ENCODE assay signal across 1 cellular context in the genomic region with DNA sequence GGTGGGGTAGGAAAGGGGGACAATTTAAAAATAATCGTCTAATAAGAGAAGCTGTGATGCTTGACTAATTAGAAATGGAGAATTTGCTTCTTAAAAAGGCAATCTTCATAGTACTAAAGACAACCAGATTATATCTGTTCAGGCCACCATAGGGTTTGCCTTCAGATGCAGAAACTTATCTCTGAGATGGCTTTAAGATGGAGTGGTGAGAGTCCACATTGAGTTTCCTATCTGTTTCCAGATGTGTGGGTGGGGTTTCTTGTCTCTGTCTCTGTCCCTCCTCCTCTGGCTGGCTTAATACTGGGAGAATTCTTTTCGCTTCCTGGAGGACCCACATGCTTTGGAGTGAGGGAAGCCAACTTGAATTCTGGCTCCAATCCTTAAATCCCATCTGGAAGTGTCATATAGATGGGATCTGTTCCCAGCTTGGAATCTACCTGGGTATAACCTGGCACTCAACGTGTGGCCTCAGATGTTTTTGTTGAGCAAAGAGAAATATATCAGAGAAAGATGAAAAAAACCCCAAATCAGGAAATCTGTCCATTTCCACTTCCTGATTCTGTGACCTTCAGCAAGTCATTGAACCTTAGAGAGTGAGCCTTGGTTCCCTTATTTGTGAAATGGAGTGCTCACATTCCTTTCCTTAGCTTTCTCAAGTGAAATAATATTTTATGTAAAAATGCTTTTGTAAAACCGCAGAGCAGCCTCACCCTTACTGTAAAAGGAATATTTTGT.
TF ChIP-seq lines count a peak whose summit lies in the region.

No MANE protein-coding gene starts in this region.

TF ChIP-seq in endothelial cell of umbilical vein, 7 proteins besides CTCF, POLR2A, EP300 and RAD21 (continued from another document):
- TF ChIP-seq MYC (IDR thresholded peaks at IDR 0.05; ENCODE audit: low read depth, low read length): no peak
- no peak for TF ChIP-seq EZH2 (IDR thresholded peaks at IDR 0.05; ENCODE audit: borderline replicate concordance, low read depth, low read length, severe bottlenecking)
- no peak for TF ChIP-seq JUN (IDR thresholded peaks at IDR 0.05; ENCODE audit: borderline replicate concordance, insufficient read depth, insufficient read length, low read depth)
- no peak for TF ChIP-seq GATA2 (IDR thresholded peaks at IDR 0.05; ENCODE audit: insufficient read depth, insufficient read length, low read depth, low read length)
- TF ChIP-seq POLR2AphosphoS5 (IDR thresholded peaks at IDR 0.05; ENCODE audit: insufficient read depth, low read depth, low read length): no peak
TF ChIP-seq in endothelial cell of umbilical vein: peak in this region for 0.
